ENCODE assay signal across 14 cellular contexts in the genomic region with DNA sequence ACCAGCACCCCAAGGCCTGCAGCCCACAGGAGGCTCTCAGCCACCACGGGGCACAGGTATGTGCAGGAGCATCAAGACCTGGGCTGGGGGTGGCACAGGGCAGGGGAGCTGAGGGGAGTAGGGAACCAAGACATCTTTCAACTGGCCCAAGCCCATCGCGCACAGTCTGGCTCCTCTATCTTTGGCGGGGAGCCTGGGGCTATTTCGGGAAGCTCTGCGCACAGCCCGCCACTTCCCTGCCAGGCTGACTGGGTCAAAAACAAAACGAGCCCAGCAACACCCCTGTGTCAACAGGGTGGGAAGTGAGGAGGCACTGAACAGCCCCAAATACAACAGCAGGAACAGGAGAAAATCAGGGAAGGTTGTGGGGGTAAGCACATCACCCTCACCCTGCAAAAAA.
DNase-seq lines count a peak whose midpoint lies in the region; ATAC-seq and TF ChIP-seq lines count a peak whose summit lies in the region.
"Had no signal": no experiment of that assay in that cellular context is flagged by ENCODE, and none has a peak within 500 bp of the region (broad histone marks: within the 10 kb centered on the region; RNA-seq: fewer than 3 reads in every experiment).

No MANE protein-coding gene starts in this region.

- H3K9me3 Mint-ChIP-seq in dendritic cell treated with granulocyte-macrophage colony-stimulating factor and Interleukin-4, amounts not matched to agents 40 ng/mL and 50 ng/mL, for 4 days, result no peaks in the 10 kb centered on the region
- H3K9me3 Mint-ChIP-seq: activated CD4-positive, alpha-beta memory T cell treated with anti-CD3 and anti-CD28 coated beads for 36 hours; CD8-positive, alpha-beta memory T cell had no signal

- no peaks in the 10 kb centered on the region for H3K36me3 ChIP-seq in right lobe of liver
- no peaks in the 10 kb centered on the region for H3K36me3 ChIP-seq in thyroid gland

- H3K27me3 ChIP-seq in right lobe of liver (no peaks in the 10 kb centered on the region), thyroid gland (no peaks in the 10 kb centered on the region)

- H3K4me1 ChIP-seq in right lobe of liver (peaks cover 3 to 71% (median 39%) of the 10 kb centered on the region in 4 donors), thyroid gland (peaks cover 20 to 44% of the 10 kb centered on the region in 2 donors)

- H3K4me3 ChIP-seq in right lobe of liver, result no peak overlapping the region
- no peak overlapping the region for H3K4me3 ChIP-seq in thyroid gland (replicated peaks in 1 of 3)
- H3K4me3 ChIP-seq: mucosa of descending colon had no signal

- intact Hi-C loops in dendritic cell treated with granulocyte-macrophage colony-stimulating factor and Interleukin-4, amounts not matched to agents 40 ng/mL and 50 ng/mL, for 4 days (cut with micrococcal nuclease), result no loop called here
- intact Hi-C loops in right lobe of liver (cut with DNase I), result loop anchor here in 1 of 2 donors (10.0 kb wide), 1 partner anchor 80 kb away; no protein-coding TSS in a partner anchor
- intact Hi-C loops in thyroid gland (cut with DNase I), result no loop called here

- H3K4me1 Mint-ChIP-seq in dendritic cell treated with granulocyte-macrophage colony-stimulating factor and Interleukin-4, amounts not matched to agents 40 ng/mL and 50 ng/mL, for 4 days (ENCODE audit: low read depth), result peaks cover 59% of the 10 kb centered on the region

- no peak for TF ChIP-seq POLR2A in right lobe of liver (IDR thresholded peaks at IDR 0.05)
- no peak for TF ChIP-seq POLR2A in thyroid gland (IDR thresholded peaks at IDR 0.05)

- no peaks in the 10 kb centered on the region for H3K36me3 Mint-ChIP-seq in dendritic cell treated with granulocyte-macrophage colony-stimulating factor and Interleukin-4, amounts not matched to agents 40 ng/mL and 50 ng/mL, for 4 days (ENCODE audit: low read depth)
- H3K36me3 Mint-ChIP-seq: activated CD4-positive, alpha-beta memory T cell treated with anti-CD3 and anti-CD28 coated beads for 36 hours had no signal

- H3K9me3 ChIP-seq in right lobe of liver, result no peaks in the 10 kb centered on the region
- H3K9me3 ChIP-seq in thyroid gland, result no peaks in the 10 kb centered on the region
- H3K9me3 ChIP-seq: mucosa of descending colon had no signal

- H3K27ac ChIP-seq in right lobe of liver, result peak overlapping the region; percentile 63 to 78 (median 76)
- peak overlapping the region; percentile 77 for H3K27ac ChIP-seq in temporal lobe (ENCODE audit: low read depth, low read length)
- H3K27ac ChIP-seq in thyroid gland, result peak overlapping the region in 1 of 3 donors; percentile 20

- TF ChIP-seq CTCF in right lobe of liver (IDR thresholded peaks at IDR 0.05), result no peak
- no peak for TF ChIP-seq CTCF in thyroid gland (IDR thresholded peaks at IDR 0.05)

- ATAC-seq in right lobe of liver, result peak; percentile 40 to 55 (median 44)

- H3K27me3 Mint-ChIP-seq in dendritic cell treated with granulocyte-macrophage colony-stimulating factor and Interleukin-4, amounts not matched to agents 40 ng/mL and 50 ng/mL, for 4 days, result no peaks in the 10 kb centered on the region
- H3K27me3 Mint-ChIP-seq: activated CD4-positive, alpha-beta memory T cell treated with anti-CD3 and anti-CD28 coated beads for 36 hours; CD8-positive, alpha-beta memory T cell had no signal

- H3K27ac Mint-ChIP-seq in dendritic cell treated with granulocyte-macrophage colony-stimulating factor and Interleukin-4, amounts not matched to agents 40 ng/mL and 50 ng/mL, for 4 days, result peak overlapping the region; percentile 47
- H3K27ac Mint-ChIP-seq: activated CD4-positive, alpha-beta memory T cell treated with anti-CD3 and anti-CD28 coated beads for 36 hours had no signal

- H3K4me3 Mint-ChIP-seq in dendritic cell treated with granulocyte-macrophage colony-stimulating factor and Interleukin-4, amounts not matched to agents 40 ng/mL and 50 ng/mL, for 4 days, result no peak overlapping the region
- H3K4me3 Mint-ChIP-seq: activated CD4-positive, alpha-beta memory T cell treated with anti-CD3 and anti-CD28 coated beads for 36 hours; CD8-positive, alpha-beta memory T cell had no signal

- WGBS in right lobe of liver (ENCODE audit: insufficient coverage, low coverage, low lambda C conversion rate, missing lambda C conversion rate), result 26% methylated on average over 8 of the region's 8 CpGs
- 54 to 69% methylated on average over 6 to 8 of the region's 8 CpGs for WGBS in thyroid gland, 2 donors

- DNase-seq in NCI-H446 (lab: John Stamatoyannopoulos, UW) (peak; percentile 49 to 52), right lobe of liver (peak; percentile 63 to 82 (median 81)), NCI-H510A treated with DMSO at 0.1 percent for 48 hours (lab: John Stamatoyannopoulos, UW) (no peak), NCI-H748 treated with DMSO at 0.1 percent for 48 hours (lab: John Stamatoyannopoulos, UW) (no peak), thyroid gland (no peak), ecto neural progenitor cell (ENCODE audit: low spot score) (no peak)
- DNase-seq: activated CD4-positive, alpha-beta memory T cell treated with anti-CD3 and anti-CD28 coated beads for 36 hours; activated naive CD4-positive, alpha-beta T cell treated with anti-CD3 and anti-CD28 coated beads, Interleukin-2, amount 50 U/mL, for 16 hours; CD8-positive, alpha-beta memory T cell; effector CD4-positive, alpha-beta T cell; T-helper 9 cell had no signal

Comparison
In these comparisons a context has a peak if more than half of its experiments do, and no peak if none do; other contexts are left out.
1. DNase-seq: peak in NCI-H446 (2 of 2) and right lobe of liver (3 of 3); none in NCI-H510A treated with DMSO at 0.1 percent for 48 hours (single experiment), NCI-H748 treated with DMSO at 0.1 percent for 48 hours (single experiment), thyroid gland (0 of 2) and ecto neural progenitor cell (single experiment).